In the genomic region with DNA sequence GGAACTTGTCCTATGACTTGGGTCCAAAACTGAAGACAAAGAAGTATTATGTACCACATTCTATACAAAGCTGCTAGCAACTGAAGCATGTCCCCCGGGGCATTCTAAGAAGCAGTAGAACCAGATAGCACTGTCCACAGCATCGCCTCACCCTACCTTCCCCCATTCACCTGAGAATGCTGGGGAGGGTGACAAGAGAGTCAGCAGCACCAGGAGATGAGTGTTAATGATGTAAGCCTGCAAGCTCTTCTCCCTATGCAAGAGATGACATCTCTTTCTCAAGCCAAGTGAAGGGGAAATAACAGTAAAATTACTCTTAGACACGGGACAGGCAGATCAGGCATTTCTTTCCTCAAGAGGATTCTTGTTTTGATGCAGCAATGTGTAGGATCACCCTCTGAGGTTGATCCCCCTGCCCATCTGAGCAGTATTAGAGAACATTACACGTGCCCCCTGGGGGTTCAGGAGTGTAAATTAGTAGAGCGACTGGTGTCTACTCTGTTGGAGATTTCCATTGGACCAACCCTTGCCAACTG, we compare ENCODE assay signal across 12 cellular contexts. TPM values are rescaled to one million over a fixed set of nuclear protein-coding genes. Genes with fewer than 3 reads are reported as not detected.
DNase-seq lines count a peak whose midpoint lies in the region; ATAC-seq, FAIRE-seq and TF ChIP-seq lines count a peak whose summit lies in the region.
"Had no signal": no experiment of that assay in that cellular context is flagged by ENCODE, and none has a peak within 500 bp of the region (broad histone marks: within the 10 kb centered on the region; RNA-seq: fewer than 3 reads in every experiment).

No MANE protein-coding gene starts in this region.

- TF ChIP-seq POLR2A in GM12892 (IDR thresholded peaks at IDR 0.05; ENCODE audit: low read depth, low read length) = 0 out of 2 replicates have a peak, but pooled peaks have one; percentile 14

- H3K4me3 ChIP-seq in epithelial cell of esophagus (ENCODE audit: low read length) = no peak overlapping the region
- H3K4me3 ChIP-seq: heart right ventricle had no signal

- no peak for FAIRE-seq in GM12892 (lab: Jason Lieb, UNC)

- DNase-seq in GM12892 (ENCODE audit: insufficient read length) = no peak
- peak; percentile 75 for DNase-seq in GM20000 (ENCODE audit: low spot score)
- peak; percentile 91 for DNase-seq in epithelial cell of esophagus (ENCODE audit: low read depth)
- no peak for DNase-seq in GF-D8 (lab: John Stamatoyannopoulos, UW)
- no peak for DNase-seq in DMS 273 treated with DMSO at 0.1 percent for 48 hours (lab: John Stamatoyannopoulos, UW)
- DNase-seq: activated gamma-delta T cell; CD8-positive, alpha-beta memory T cell; cortex of kidney; heart right ventricle had no signal

- TF ChIP-seq CTCF in GM20000 (IDR thresholded peaks at IDR 0.05; ENCODE audit: extremely low read depth, missing control alignments) (no peak), epithelial cell of esophagus (IDR thresholded peaks at IDR 0.05; ENCODE audit: insufficient read depth, low read depth, low read length, missing control alignments) (no peak)

- peak; percentile 44 for ATAC-seq in HG03108 (IDR thresholded peaks at IDR 0.05; ENCODE audit: unreplicated experiment)
- no peak for ATAC-seq in SK-N-SH treated with all-trans-retinoic acid at 6 μM for 48 hours
- no peak for ATAC-seq in GM21526 (IDR thresholded peaks at IDR 0.05; ENCODE audit: low FRiP score, unreplicated experiment)
- ATAC-seq: heart right ventricle had no signal

TF ChIP-seq in SK-N-SH treated with all-trans-retinoic acid at 6 μM for 48 hours, 23 proteins besides CTCF, POLR2A, EP300 and RAD21:
- no peak for TF ChIP-seq PPARA (CRISPR knock-in tag; IDR thresholded peaks at IDR 0.05; ENCODE audit: borderline replicate concordance)

RNA-seq across cellular contexts. Expression of gene TLR1, which starts 13.9 kb away (rescaled TPM):
- 15.9 TPM for polyA plus RNA-seq in GM12892 (2012; ENCODE audit: missing spikeins)

RNA-seq across cellular contexts. Expression of gene TLR10, which starts 35.7 kb away (rescaled TPM):
- 64.3 TPM for polyA plus RNA-seq in GM12892 (2012; ENCODE audit: missing spikeins)
- polyA plus RNA-seq: CD8-positive, alpha-beta memory T cell had no signal

RNA-seq across cellular contexts. Expression of gene TLR6, which starts 38.1 kb away (rescaled TPM):
- polyA plus RNA-seq in GM12892 (2012; ENCODE audit: missing spikeins) = 15.0 TPM

RNA-seq across cellular contexts. Expression of gene FAM114A1, which starts 49.1 kb away (rescaled TPM):
- polyA plus RNA-seq in GM12892 (2012; ENCODE audit: missing spikeins) = 3.9 TPM
- polyA plus RNA-seq: CD8-positive, alpha-beta memory T cell had no signal

Comparison
In these comparisons a context has a peak if more than half of its experiments do, and no peak if none do; other contexts are left out.
1. DNase-seq: peak in GM20000 (single experiment) and epithelial cell of esophagus (single experiment); none in GM12892 (single experiment), GF-D8 (single experiment) and DMS 273 treated with DMSO at 0.1 percent for 48 hours (single experiment).